In the genomic region with DNA sequence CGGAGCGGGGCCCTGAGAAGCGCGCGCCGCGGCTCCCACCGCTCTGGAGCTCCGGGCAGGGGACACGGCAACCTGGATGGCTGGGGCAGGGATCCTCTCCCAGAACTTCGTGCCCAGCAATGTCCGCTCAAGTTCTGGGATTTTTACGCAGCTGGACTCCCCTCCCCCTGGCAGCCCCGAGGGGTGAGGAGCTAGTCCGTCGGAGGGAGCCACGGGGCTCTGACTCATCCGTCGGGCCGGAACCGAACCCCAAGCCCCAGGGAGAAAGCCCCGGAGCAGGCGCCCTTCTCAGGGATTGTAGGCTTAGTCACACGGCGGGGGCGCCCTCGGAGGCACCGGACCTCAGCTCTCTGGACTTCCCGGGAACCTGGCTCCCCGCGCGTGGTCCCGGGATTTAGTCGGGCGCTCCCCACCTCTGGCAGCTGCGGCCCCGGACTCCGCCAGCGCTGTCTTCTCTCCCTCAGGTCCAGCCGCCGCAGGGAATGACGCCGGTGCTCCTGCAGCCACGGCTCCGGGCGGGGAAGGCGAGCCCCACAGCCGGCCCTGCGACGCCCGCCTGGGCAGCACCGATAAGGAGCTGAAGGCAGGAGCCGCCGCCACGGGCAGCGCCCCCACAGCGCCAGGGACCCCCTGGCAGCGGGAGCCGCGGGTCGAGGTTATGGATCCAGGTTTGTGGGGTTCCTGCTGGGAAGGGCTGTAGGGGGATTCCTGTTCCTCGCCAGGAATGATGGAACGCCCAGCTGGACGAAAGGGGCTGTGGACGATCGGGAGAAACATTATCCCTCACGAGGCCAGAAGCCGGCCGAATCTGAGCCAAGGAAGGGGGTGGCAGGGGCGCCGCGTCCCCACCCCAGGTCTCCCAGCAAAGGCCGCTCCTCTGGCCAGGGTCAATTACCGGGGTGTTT, we compare ENCODE assay signal across 1 cellular context.
A peak's percentile ranks its signal among the peaks of the same experiment; 100 is the strongest.
TF ChIP-seq lines count a peak whose summit lies in the region.

No MANE protein-coding gene starts in this region.

TF ChIP-seq in K562, 482 proteins besides CTCF, POLR2A, EP300 and RAD21 (continued from another document and continues in another):
- TF ChIP-seq, protein P1, sequence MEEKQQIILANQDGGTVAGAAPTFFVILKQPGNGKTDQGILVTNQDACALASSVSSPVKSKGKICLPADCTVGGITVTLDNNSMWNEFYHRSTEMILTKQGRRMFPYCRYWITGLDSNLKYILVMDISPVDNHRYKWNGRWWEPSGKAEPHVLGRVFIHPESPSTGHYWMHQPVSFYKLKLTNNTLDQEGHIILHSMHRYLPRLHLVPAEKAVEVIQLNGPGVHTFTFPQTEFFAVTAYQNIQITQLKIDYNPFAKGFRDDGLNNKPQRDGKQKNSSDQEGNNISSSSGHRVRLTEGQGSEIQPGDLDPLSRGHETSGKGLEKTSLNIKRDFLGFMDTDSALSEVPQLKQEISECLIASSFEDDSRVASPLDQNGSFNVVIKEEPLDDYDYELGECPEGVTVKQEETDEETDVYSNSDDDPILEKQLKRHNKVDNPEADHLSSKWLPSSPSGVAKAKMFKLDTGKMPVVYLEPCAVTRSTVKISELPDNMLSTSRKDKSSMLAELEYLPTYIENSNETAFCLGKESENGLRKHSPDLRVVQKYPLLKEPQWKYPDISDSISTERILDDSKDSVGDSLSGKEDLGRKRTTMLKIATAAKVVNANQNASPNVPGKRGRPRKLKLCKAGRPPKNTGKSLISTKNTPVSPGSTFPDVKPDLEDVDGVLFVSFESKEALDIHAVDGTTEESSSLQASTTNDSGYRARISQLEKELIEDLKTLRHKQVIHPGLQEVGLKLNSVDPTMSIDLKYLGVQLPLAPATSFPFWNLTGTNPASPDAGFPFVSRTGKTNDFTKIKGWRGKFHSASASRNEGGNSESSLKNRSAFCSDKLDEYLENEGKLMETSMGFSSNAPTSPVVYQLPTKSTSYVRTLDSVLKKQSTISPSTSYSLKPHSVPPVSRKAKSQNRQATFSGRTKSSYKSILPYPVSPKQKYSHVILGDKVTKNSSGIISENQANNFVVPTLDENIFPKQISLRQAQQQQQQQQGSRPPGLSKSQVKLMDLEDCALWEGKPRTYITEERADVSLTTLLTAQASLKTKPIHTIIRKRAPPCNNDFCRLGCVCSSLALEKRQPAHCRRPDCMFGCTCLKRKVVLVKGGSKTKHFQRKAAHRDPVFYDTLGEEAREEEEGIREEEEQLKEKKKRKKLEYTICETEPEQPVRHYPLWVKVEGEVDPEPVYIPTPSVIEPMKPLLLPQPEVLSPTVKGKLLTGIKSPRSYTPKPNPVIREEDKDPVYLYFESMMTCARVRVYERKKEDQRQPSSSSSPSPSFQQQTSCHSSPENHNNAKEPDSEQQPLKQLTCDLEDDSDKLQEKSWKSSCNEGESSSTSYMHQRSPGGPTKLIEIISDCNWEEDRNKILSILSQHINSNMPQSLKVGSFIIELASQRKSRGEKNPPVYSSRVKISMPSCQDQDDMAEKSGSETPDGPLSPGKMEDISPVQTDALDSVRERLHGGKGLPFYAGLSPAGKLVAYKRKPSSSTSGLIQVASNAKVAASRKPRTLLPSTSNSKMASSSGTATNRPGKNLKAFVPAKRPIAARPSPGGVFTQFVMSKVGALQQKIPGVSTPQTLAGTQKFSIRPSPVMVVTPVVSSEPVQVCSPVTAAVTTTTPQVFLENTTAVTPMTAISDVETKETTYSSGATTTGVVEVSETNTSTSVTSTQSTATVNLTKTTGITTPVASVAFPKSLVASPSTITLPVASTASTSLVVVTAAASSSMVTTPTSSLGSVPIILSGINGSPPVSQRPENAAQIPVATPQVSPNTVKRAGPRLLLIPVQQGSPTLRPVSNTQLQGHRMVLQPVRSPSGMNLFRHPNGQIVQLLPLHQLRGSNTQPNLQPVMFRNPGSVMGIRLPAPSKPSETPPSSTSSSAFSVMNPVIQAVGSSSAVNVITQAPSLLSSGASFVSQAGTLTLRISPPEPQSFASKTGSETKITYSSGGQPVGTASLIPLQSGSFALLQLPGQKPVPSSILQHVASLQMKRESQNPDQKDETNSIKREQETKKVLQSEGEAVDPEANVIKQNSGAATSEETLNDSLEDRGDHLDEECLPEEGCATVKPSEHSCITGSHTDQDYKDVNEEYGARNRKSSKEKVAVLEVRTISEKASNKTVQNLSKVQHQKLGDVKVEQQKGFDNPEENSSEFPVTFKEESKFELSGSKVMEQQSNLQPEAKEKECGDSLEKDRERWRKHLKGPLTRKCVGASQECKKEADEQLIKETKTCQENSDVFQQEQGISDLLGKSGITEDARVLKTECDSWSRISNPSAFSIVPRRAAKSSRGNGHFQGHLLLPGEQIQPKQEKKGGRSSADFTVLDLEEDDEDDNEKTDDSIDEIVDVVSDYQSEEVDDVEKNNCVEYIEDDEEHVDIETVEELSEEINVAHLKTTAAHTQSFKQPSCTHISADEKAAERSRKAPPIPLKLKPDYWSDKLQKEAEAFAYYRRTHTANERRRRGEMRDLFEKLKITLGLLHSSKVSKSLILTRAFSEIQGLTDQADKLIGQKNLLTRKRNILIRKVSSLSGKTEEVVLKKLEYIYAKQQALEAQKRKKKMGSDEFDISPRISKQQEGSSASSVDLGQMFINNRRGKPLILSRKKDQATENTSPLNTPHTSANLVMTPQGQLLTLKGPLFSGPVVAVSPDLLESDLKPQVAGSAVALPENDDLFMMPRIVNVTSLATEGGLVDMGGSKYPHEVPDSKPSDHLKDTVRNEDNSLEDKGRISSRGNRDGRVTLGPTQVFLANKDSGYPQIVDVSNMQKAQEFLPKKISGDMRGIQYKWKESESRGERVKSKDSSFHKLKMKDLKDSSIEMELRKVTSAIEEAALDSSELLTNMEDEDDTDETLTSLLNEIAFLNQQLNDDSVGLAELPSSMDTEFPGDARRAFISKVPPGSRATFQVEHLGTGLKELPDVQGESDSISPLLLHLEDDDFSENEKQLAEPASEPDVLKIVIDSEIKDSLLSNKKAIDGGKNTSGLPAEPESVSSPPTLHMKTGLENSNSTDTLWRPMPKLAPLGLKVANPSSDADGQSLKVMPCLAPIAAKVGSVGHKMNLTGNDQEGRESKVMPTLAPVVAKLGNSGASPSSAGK (IDR thresholded peaks at IDR 0.05), result no peak
- TF ChIP-seq LCOR (CRISPR knock-in tag; IDR thresholded peaks at IDR 0.05) (no peak), SMARCA4 (IDR thresholded peaks at IDR 0.05) (0 out of 2 replicates have a peak, but pooled peaks have one; percentile 28), SP1 (CRISPR knock-in tag; IDR thresholded peaks at IDR 0.05) (peak; percentile 63; the same call in 1 of the 2 replicates), NFIC (IDR thresholded peaks at IDR 0.05) (no peak; the same call in 1 of the 2 replicates), ARID1B (IDR thresholded peaks at IDR 0.05) (peak; percentile 82), THRAP3 (IDR thresholded peaks at IDR 0.05; ENCODE audit: borderline replicate concordance) (no peak), CBX1 (IDR thresholded peaks at IDR 0.05; ENCODE audit: low read depth) (no peak), ZNF431 (CRISPR knock-in tag; IDR thresholded peaks at IDR 0.05) (0 out of 2 replicates have a peak, but pooled peaks have one; percentile 8), ZKSCAN8 (CRISPR knock-in tag; IDR thresholded peaks at IDR 0.05) (no peak), ZKSCAN3 (CRISPR knock-in tag; IDR thresholded peaks at IDR 0.05) (no peak), HNRNPK (IDR thresholded peaks at IDR 0.05; ENCODE audit: low read depth, low read length, poor library complexity, severe bottlenecking) (no peak), LARP7 (IDR thresholded peaks at IDR 0.05) (no peak), STAT5A (IDR thresholded peaks at IDR 0.05; ENCODE audit: borderline replicate concordance, low read length) (no peak), ZZZ3 (IDR thresholded peaks at IDR 0.05) (no peak), RBBP5 (IDR thresholded peaks at IDR 0.05; ENCODE audit: borderline replicate concordance, insufficient read depth, low read length, poor library complexity, severe bottlenecking) (no peak), KHSRP (IDR thresholded peaks at IDR 0.05) (no peak), TAF1 (IDR thresholded peaks at IDR 0.05; ENCODE audit: control insufficient read depth, extremely low read depth, insufficient read depth, low read length, severe bottlenecking) (peak; percentile 34), BACH1 (tag; IDR thresholded peaks at IDR 0.05) (no peak), ELF4 (CRISPR knock-in tag; IDR thresholded peaks at IDR 0.05) (no peak), DACH1 (IDR thresholded peaks at IDR 0.05; ENCODE audit: partially characterized antibody) (peak; percentile 31), ZNF274 (IDR thresholded peaks at IDR 0.05; ENCODE audit: borderline replicate concordance, low read depth, low read length) (no peak), FOXP1 (CRISPR knock-in tag; IDR thresholded peaks at IDR 0.05) (no peak), U2AF1 (optimal IDR thresholded peaks at IDR 0.05; ENCODE audit: low read depth, low read length) (peak; percentile 79), SMARCE1 (IDR thresholded peaks at IDR 0.05) (0 out of 2 replicates have a peak, but pooled peaks have one; percentile 40), PHB2 (IDR thresholded peaks at IDR 0.05; ENCODE audit: low read depth) (no peak), MAFK (IDR thresholded peaks at IDR 0.05; ENCODE audit: low read length) (no peak), SMARCA5 (IDR thresholded peaks at IDR 0.05) (no peak), ZNF134 (CRISPR knock-in tag; conservative IDR thresholded peaks at IDR 0.05) (no peak), ZC3H11A (IDR thresholded peaks at IDR 0.05; ENCODE audit: low read depth, low read length) (no peak), NFATC3 (IDR thresholded peaks at IDR 0.05) (no peak), U2AF2 (optimal IDR thresholded peaks at IDR 0.05; ENCODE audit: low read depth, low read length) (no peak), NCOR1 (IDR thresholded peaks at IDR 0.05) (peak; percentile 59), ZNF384 (IDR thresholded peaks at IDR 0.05; ENCODE audit: low read depth, low read length) (no peak), MCM5 (IDR thresholded peaks at IDR 0.05; ENCODE audit: low read depth) (no peak)
- TF ChIP-seq, protein P2, sequence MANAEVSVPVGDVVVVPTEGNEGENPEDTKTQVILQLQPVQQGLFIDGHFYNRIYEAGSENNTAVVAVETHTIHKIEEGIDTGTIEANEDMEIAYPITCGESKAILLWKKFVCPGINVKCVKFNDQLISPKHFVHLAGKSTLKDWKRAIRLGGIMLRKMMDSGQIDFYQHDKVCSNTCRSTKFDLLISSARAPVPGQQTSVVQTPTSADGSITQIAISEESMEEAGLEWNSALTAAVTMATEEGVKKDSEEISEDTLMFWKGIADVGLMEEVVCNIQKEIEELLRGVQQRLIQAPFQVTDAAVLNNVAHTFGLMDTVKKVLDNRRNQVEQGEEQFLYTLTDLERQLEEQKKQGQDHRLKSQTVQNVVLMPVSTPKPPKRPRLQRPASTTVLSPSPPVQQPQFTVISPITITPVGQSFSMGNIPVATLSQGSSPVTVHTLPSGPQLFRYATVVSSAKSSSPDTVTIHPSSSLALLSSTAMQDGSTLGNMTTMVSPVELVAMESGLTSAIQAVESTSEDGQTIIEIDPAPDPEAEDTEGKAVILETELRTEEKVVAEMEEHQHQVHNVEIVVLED (CRISPR knock-in tag; IDR thresholded peaks at IDR 0.05), result no peak
- TF ChIP-seq, protein P3, sequence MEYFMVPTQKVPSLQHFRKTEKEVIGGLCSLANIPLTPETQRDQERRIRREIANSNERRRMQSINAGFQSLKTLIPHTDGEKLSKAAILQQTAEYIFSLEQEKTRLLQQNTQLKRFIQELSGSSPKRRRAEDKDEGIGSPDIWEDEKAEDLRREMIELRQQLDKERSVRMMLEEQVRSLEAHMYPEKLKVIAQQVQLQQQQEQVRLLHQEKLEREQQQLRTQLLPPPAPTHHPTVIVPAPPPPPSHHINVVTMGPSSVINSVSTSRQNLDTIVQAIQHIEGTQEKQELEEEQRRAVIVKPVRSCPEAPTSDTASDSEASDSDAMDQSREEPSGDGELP (CRISPR knock-in tag; IDR thresholded peaks at IDR 0.05; ENCODE audit: borderline replicate concordance), result 0 out of 2 replicates have a peak, but pooled peaks have one; percentile 57
- TF ChIP-seq, protein P4, sequence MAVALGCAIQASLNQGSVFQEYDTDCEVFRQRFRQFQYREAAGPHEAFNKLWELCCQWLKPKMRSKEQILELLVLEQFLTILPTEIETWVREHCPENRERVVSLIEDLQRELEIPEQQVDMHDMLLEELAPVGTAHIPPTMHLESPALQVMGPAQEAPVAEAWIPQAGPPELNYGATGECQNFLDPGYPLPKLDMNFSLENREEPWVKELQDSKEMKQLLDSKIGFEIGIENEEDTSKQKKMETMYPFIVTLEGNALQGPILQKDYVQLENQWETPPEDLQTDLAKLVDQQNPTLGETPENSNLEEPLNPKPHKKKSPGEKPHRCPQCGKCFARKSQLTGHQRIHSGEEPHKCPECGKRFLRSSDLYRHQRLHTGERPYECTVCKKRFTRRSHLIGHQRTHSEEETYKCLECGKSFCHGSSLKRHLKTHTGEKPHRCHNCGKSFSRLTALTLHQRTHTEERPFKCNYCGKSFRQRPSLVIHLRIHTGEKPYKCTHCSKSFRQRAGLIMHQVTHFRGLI (CRISPR knock-in tag; IDR thresholded peaks at IDR 0.05), result no peak
- TF ChIP-seq, protein P5, sequence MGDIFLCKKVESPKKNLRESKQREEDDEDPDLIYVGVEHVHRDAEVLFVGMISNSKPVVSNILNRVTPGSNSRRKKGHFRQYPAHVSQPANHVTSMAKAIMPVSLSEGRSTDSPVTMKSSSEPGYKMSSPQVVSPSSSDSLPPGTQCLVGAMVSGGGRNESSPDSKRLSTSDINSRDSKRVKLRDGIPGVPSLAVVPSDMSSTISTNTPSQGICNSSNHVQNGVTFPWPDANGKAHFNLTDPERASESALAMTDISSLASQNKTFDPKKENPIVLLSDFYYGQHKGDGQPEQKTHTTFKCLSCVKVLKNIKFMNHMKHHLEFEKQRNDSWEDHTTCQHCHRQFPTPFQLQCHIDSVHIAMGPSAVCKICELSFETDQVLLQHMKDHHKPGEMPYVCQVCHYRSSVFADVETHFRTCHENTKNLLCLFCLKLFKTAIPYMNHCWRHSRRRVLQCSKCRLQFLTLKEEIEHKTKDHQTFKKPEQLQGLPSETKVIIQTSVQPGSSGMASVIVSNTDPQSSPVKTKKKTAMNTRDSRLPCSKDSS (IDR thresholded peaks at IDR 0.05; ENCODE audit: low read depth, partially characterized antibody), result no peak
- TF ChIP-seq, protein P6, sequence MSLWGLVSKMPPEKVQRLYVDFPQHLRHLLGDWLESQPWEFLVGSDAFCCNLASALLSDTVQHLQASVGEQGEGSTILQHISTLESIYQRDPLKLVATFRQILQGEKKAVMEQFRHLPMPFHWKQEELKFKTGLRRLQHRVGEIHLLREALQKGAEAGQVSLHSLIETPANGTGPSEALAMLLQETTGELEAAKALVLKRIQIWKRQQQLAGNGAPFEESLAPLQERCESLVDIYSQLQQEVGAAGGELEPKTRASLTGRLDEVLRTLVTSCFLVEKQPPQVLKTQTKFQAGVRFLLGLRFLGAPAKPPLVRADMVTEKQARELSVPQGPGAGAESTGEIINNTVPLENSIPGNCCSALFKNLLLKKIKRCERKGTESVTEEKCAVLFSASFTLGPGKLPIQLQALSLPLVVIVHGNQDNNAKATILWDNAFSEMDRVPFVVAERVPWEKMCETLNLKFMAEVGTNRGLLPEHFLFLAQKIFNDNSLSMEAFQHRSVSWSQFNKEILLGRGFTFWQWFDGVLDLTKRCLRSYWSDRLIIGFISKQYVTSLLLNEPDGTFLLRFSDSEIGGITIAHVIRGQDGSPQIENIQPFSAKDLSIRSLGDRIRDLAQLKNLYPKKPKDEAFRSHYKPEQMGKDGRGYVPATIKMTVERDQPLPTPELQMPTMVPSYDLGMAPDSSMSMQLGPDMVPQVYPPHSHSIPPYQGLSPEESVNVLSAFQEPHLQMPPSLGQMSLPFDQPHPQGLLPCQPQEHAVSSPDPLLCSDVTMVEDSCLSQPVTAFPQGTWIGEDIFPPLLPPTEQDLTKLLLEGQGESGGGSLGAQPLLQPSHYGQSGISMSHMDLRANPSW (CRISPR knock-in tag; IDR thresholded peaks at IDR 0.05), result no peak
- TF ChIP-seq, protein P7, sequence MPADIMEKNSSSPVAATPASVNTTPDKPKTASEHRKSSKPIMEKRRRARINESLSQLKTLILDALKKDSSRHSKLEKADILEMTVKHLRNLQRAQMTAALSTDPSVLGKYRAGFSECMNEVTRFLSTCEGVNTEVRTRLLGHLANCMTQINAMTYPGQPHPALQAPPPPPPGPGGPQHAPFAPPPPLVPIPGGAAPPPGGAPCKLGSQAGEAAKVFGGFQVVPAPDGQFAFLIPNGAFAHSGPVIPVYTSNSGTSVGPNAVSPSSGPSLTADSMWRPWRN (IDR thresholded peaks at IDR 0.05; ENCODE audit: low read depth), result no peak
